In the genomic region with DNA sequence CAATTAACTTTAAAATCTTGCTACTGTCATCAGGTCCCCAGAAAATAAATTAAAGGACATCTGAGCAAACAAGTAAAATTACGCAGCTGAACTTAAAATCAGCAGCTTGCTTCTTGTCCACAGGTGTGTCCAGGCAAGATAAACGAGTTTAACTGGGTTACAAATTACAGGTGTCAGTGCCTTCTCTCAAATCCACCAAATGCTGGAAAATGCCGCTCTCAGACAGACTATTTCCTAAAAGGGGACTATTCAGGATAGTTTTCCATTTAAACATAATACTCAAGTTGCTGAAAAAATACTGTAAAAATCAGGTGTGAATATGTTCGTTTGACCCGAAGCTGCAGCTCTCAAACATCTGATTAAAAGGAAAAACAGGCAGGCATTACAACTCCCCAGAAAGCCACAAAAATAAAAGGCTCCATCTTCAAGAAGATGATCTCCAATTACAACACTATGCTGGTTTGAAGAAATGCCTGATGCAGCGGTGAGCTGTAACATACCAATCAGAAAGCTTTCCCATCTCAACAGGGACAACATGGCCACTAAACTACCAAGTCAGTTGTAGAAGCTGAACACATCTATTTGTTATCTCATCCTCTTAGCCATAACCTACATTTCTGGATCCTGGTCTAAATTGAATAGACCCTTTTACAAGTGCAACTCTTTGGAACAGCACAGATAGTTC, we compare ENCODE assay signal across 21 cellular contexts.
"Had no signal": no experiment of that assay in that cellular context is flagged by ENCODE, and none has a peak within 500 bp of the region (broad histone marks: within the 10 kb centered on the region; RNA-seq: fewer than 3 reads in every experiment).

No MANE protein-coding gene starts in this region.

- H3K27me3 ChIP-seq: dorsolateral prefrontal cortex, hepatocyte, tibial artery, uterus had no signal

- H3K4me1 ChIP-seq: tibial artery, uterus had no signal

- H3K36me3 Mint-ChIP-seq: brain had no signal

- H2AFZ ChIP-seq: hepatocyte had no signal

- H3K27ac Mint-ChIP-seq: activated naive CD4-positive, alpha-beta T cell treated with anti-CD3 and anti-CD28 coated beads for 36 hours; activated naive CD8-positive, alpha-beta T cell treated with anti-CD3 and anti-CD28 coated beads, Interleukin-2, amount 50 U/mL, for 24 hours; endodermal cell had no signal

- DNase-seq: activated CD4-positive, alpha-beta T cell treated with anti-CD3 and anti-CD28 coated beads, Interleukin-2, amount 50 U/mL, for 1 hour; activated CD4-positive, CD25-positive, alpha-beta regulatory T cell treated with anti-CD3 and anti-CD28 coated beads, Interleukin-2, amount 50 U/mL, for 72 hours; activated CD8-positive, alpha-beta memory T cell treated with anti-CD3 and anti-CD28 coated beads, Interleukin-2, amount 50 U/mL, for 4 hours; activated naive CD4-positive, alpha-beta T cell treated with anti-CD3 and anti-CD28 coated beads for 36 hours; activated naive CD8-positive, alpha-beta T cell treated with anti-CD3 and anti-CD28 coated beads, Interleukin-2, amount 50 U/mL, for 24 hours; activated T-cell treated with anti-CD3 and anti-CD28 coated beads, Interleukin-2, amount 50 U/mL, for 4 hours; central memory CD4-positive, alpha-beta T cell; dorsolateral prefrontal cortex; endodermal cell; foreskin fibroblast; nephron progenitor cell; right cardiac atrium; stimulated activated naive CD8-positive, alpha-beta T cell treated with anti-CD3 and anti-CD28 coated beads, Interleukin-15, Interleukin-2, amounts not matched to agents 100 U/mL and 50 U/mL, for 24 hours; substantia nigra; T1000; tibial artery; uterus had no signal

- H3K4me1 Mint-ChIP-seq: activated naive CD8-positive, alpha-beta T cell treated with anti-CD3 and anti-CD28 coated beads, Interleukin-2, amount 50 U/mL, for 24 hours had no signal

- H3K9me3 Mint-ChIP-seq: activated naive CD4-positive, alpha-beta T cell treated with anti-CD3 and anti-CD28 coated beads for 36 hours; activated naive CD8-positive, alpha-beta T cell treated with anti-CD3 and anti-CD28 coated beads, Interleukin-2, amount 50 U/mL, for 24 hours; activated T-cell treated with anti-CD3 and anti-CD28 coated beads, Interleukin-2, amount 50 U/mL, for 4 hours; brain; endodermal cell; nephron progenitor cell had no signal

- H3K4me2 ChIP-seq: hepatocyte had no signal

- H3K27me3 Mint-ChIP-seq: activated naive CD8-positive, alpha-beta T cell treated with anti-CD3 and anti-CD28 coated beads, Interleukin-2, amount 50 U/mL, for 24 hours; brain had no signal

- H3K4me3 Mint-ChIP-seq: activated naive CD4-positive, alpha-beta T cell treated with anti-CD3 and anti-CD28 coated beads for 36 hours; activated naive CD8-positive, alpha-beta T cell treated with anti-CD3 and anti-CD28 coated beads, Interleukin-2, amount 50 U/mL, for 24 hours; activated T-cell treated with anti-CD3 and anti-CD28 coated beads, Interleukin-2, amount 50 U/mL, for 4 hours; endodermal cell; nephron progenitor cell had no signal

- H3K9me3 ChIP-seq: prostate gland, tibial artery, uterus had no signal

- H3K27ac ChIP-seq: dorsolateral prefrontal cortex, epithelial cell of prostate, hepatocyte, prostate gland, tibial artery, uterus had no signal

- H3K36me3 ChIP-seq: prostate gland, tibial artery, uterus had no signal

- H3K4me3 ChIP-seq: dorsolateral prefrontal cortex, hepatocyte, prostate gland, tibial artery, uterus had no signal
